In the genomic region with DNA sequence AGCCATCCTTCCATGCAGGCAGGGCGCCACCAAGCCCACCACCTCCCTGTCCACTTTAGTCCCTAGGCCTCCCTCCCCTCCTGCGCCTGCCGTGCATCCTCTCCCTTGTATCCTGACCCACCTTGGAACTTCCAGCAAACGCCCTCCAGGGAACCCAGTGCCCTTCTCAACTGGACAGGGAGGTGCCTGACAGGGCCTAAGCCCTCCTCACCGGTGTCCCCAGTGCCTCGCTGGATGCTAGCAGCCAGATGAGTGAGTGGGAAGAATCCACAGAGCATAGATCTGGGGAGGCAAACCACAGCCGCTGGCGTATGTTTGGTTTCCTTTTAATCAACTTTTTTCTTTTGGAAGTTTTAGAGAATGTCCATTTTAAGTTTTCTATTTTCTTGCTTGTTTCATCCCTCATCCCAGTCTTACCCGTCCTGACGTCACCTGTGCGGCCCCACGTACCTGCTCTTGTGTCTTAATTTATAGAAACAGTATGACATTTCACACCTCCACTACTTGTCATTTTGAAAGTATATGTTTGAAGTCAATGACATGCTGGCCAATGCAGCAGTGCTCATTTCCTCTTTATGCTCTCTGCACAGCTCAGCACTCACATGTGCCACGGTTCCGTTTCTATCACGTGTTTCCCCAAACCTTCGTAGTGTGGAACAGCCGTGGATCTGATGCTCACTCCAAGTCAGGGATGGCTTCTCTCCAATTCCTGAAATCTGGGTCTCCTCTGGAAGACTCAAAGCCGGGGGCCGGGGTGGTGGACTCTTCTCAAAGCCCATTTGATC, we compare ENCODE assay signal across 20 cellular contexts. TPM values are rescaled to one million over a fixed set of nuclear protein-coding genes. Genes with fewer than 3 reads are reported as not detected.
"Had no signal": no experiment of that assay in that cellular context is flagged by ENCODE, and none has a peak within 500 bp of the region (broad histone marks: within the 10 kb centered on the region; RNA-seq: fewer than 3 reads in every experiment).

No MANE protein-coding gene starts in this region.

- H3K36me3 ChIP-seq: adrenal gland, colonic mucosa, gastrocnemius medialis, neural progenitor cell had no signal

- H3K4me2 ChIP-seq: hepatocyte, neural progenitor cell had no signal

- H3K4me3 Mint-ChIP-seq: activated CD4-positive, alpha-beta T cell treated with anti-CD3 and anti-CD28 coated beads, Interleukin-2, amount 10 ng/mL, durations not matched to agents 24 days and 14 days; activated T-cell treated with anti-CD3 and anti-CD28 coated beads, Interleukin-2, amount 50 U/mL, for 4 hours; neural progenitor cell; stimulated activated naive CD8-positive, alpha-beta T cell treated with anti-CD3 and anti-CD28 coated beads, Interleukin-15, amount 100 ng/mL, for 72 hours had no signal

- H2AFZ ChIP-seq: hepatocyte, neural progenitor cell, parathyroid adenoma had no signal

- H3K27ac Mint-ChIP-seq: activated CD4-positive, alpha-beta T cell treated with anti-CD3 and anti-CD28 coated beads, Interleukin-2, amount 10 ng/mL, durations not matched to agents 24 days and 14 days; neural progenitor cell had no signal

- H3K79me2 ChIP-seq: hepatocyte, parathyroid adenoma had no signal

- H3K27me3 ChIP-seq: testis had no signal

- ATAC-seq: activated T-cell treated with anti-CD3 and anti-CD28 coated beads, Interleukin-2, amount 50 U/mL, for 4 hours; gastrocnemius medialis; stimulated activated naive CD8-positive, alpha-beta T cell treated with anti-CD3 and anti-CD28 coated beads, Interleukin-15, amount 100 ng/mL, for 72 hours had no signal

- H3K36me3 Mint-ChIP-seq: neural progenitor cell had no signal

- H3K4me1 Mint-ChIP-seq: activated CD4-positive, alpha-beta T cell treated with anti-CD3 and anti-CD28 coated beads, Interleukin-2, amount 10 ng/mL, durations not matched to agents 24 days and 14 days had no signal

- H3K27ac ChIP-seq: adrenal gland, colonic mucosa, gastrocnemius medialis, hepatocyte, neural progenitor cell, parathyroid adenoma, testis had no signal

- H3K9ac ChIP-seq: neural progenitor cell, parathyroid adenoma had no signal

- H3K9me3 ChIP-seq: adrenal gland, colonic mucosa, gastrocnemius medialis, testis had no signal

- H3K9me3 Mint-ChIP-seq: activated T-cell treated with anti-CD3 and anti-CD28 coated beads, Interleukin-2, amount 50 U/mL, for 4 hours; neural progenitor cell had no signal

- H3K4me1 ChIP-seq: adrenal gland, colonic mucosa, gastrocnemius medialis, parathyroid adenoma, testis had no signal

- DNase-seq: activated CD4-positive, alpha-beta T cell treated with anti-CD3 and anti-CD28 coated beads, Interleukin-2, amount 10 ng/mL, durations not matched to agents 24 days and 14 days; activated gamma-delta T cell treated with Interleukin-2 at 50 U/mL for 16 hours; activated T-cell treated with anti-CD3 and anti-CD28 coated beads, Interleukin-2, amount 50 U/mL, for 4 hours; adrenal gland; caudate nucleus; colonic mucosa; effector CD4-positive, alpha-beta T cell; gastrocnemius medialis; stimulated activated CD4-positive, alpha-beta T cell treated with anti-CD3 and anti-CD28 coated beads, Interleukin-4, amount 100 ng/mL, for 1 hour; stimulated activated naive CD8-positive, alpha-beta T cell treated with anti-CD3 and anti-CD28 coated beads, Interleukin-15, amount 100 ng/mL, for 72 hours; T1000; testis had no signal

- H3K4me3 ChIP-seq: adrenal gland, colonic mucosa, gastrocnemius medialis, hepatocyte, neural progenitor cell, testis had no signal

RNA-seq across cellular contexts. Expression of a gene that starts 3.4 kb away (rescaled TPM):
- total RNA-seq: activated CD4-positive, alpha-beta T cell treated with anti-CD3 and anti-CD28 coated beads, Interleukin-2, amount 10 ng/mL, durations not matched to agents 24 days and 14 days; activated T-cell treated with anti-CD3 and anti-CD28 coated beads, Interleukin-2, amount 50 U/mL, for 4 hours; adrenal gland; colonic mucosa; fibroblast of lung; gastrocnemius medialis; hepatocyte; kidney epithelial cell; liver; renal cortical epithelial cell; ureter had no signal
- polyA plus RNA-seq: adrenal gland, fibroblast of lung, hepatocyte, liver had no signal
